In genomic region chr20:49758781-49759180, GRCh38 we compare ENCODE assay signal across 31 cellular contexts. TPM values are rescaled to one million over a fixed set of nuclear protein-coding genes. Genes with fewer than 3 reads are reported as not detected.
A peak's percentile ranks its signal among the peaks of the same experiment; 100 is the strongest.
DNase-seq lines count a peak whose midpoint lies in the region; ATAC-seq, FAIRE-seq and TF ChIP-seq lines count a peak whose summit lies in the region.
"Had no signal": no experiment of that assay in that cellular context is flagged by ENCODE, and none has a peak within 500 bp of the region (broad histone marks: within the 10 kb centered on the region; RNA-seq: fewer than 3 reads in every experiment).

No MANE protein-coding gene starts in this region.

- intact Hi-C loops in left cardiac atrium (cut with DNase I) = no loop called here

- no peaks in the 10 kb centered on the region for H3K27me3 Mint-ChIP-seq in WTC11 (ENCODE audit: low read depth)

- H3K4me3 ChIP-seq in foreskin fibroblast (ENCODE audit: low read depth in 1 of 2, low read length in 2 of 2) = no peak overlapping the region
- H3K4me3 ChIP-seq: coronary artery, heart right ventricle, SK-N-MC, vagina had no signal

- POLR2A ChIA-PET in WTC11 (lab: Charles Lee) = interaction anchor here (0.6 to 0.7 kb wide), 2 partner anchors 41 to 120 kb away, joined by 3 read pairs; no protein-coding TSS in a partner anchor

- no peaks in the 10 kb centered on the region for H3K36me3 Mint-ChIP-seq in WTC11

- FAIRE-seq in HTR-8/SVneo (lab: Jason Lieb, UNC) = peak; percentile 59
- FAIRE-seq: TTC549 had no signal

- no peaks in the 10 kb centered on the region for H3K9me3 Mint-ChIP-seq in WTC11
- H3K9me3 Mint-ChIP-seq: activated CD4-positive, alpha-beta memory T cell treated with anti-CD3 and anti-CD28 coated beads, Interleukin-2, amount 10 ng/mL, durations not matched to agents 7 days and 5 days; activated T-helper 2 cell treated with anti-CD3 and anti-CD28 coated beads, Interferon-gamma antibody, Interleukin-2, Interleukin-4, amounts not matched to agents 10 μg/mL and 5 μg/mL and 100 μg/mL, durations not matched to agents 14 hours and 24 hours and 36 hours; effector memory CD8-positive, alpha-beta T cell; neural crest cell; T-helper 1 cell treated with Interleukin-12 subunit alpha and Interleukin-12 subunit beta and Interleukin-4 antibody, amounts not matched to agents 30 μg/mL and 1 μg/mL, for 36 hours had no signal

- TF ChIP-seq CTCF in WTC11 (IDR thresholded peaks at IDR 0.05) (no peak), foreskin fibroblast (IDR thresholded peaks at IDR 0.05; ENCODE audit: low read depth, low read length) (no peak)

- CTCF ChIA-PET in WTC11 (lab: Charles Lee) = interaction anchor here (1.1 to 1.5 kb wide), 3 partner anchors 9 to 148 kb away, joined by 3 to 10 read pairs (median 4); no protein-coding TSS in a partner anchor

- DNase-seq in DMS 273 (lab: John Stamatoyannopoulos, UW; ENCODE audit: unreplicated experiment) = peak; percentile 16
- DNase-seq in DMS 273 treated with DMSO at 0.1 percent for 48 hours (lab: John Stamatoyannopoulos, UW) = no peak
- DNase-seq in HTR-8/SVneo (ENCODE audit: insufficient read length, low spot score) = no peak
- peak; percentile 34 for DNase-seq in WTC11 (ENCODE audit: low spot score)
- DNase-seq in middle frontal gyrus (ENCODE audit: extremely low spot score, low spot score) = peak; percentile 12
- no peak for DNase-seq in foreskin fibroblast
- no peak for DNase-seq in left cardiac atrium
- DNase-seq in activated T-cell treated with anti-CD3 and anti-CD28 coated beads, Interleukin-2, amount 50 U/mL, for 1 hour = no peak
- DNase-seq: activated CD4-positive, alpha-beta memory T cell treated with anti-CD3 and anti-CD28 coated beads, Interleukin-2, amount 10 ng/mL, durations not matched to agents 7 days and 5 days; activated CD4-positive, CD25-positive, alpha-beta regulatory T cell treated with anti-CD3 and anti-CD28 coated beads, Interleukin-2, amount 50 U/mL, for 72 hours; activated CD8-positive, alpha-beta memory T cell treated with anti-CD3 and anti-CD28 coated beads, Interleukin-2, amount 50 U/mL, for 48 hours; CD4-positive, alpha-beta T cell; effector memory CD8-positive, alpha-beta T cell; foreskin keratinocyte; HCEC 1CT; heart right ventricle; Kasumi-1; left colon; MV-4-11; NCI-H1694; NCI-H2227 treated with DMSO at 0.1 percent for 48 hours; OCI-M1; stimulated activated naive CD4-positive, alpha-beta T cell treated with Interleukin-2 at 50 U/mL for 16 hours had no signal

- H3K4me1 Mint-ChIP-seq in WTC11 = peaks cover 36% of the 10 kb centered on the region
- H3K4me1 Mint-ChIP-seq: activated CD4-positive, alpha-beta memory T cell treated with anti-CD3 and anti-CD28 coated beads, Interleukin-2, amount 10 ng/mL, durations not matched to agents 7 days and 5 days had no signal

- ATAC-seq in WTC11 (peak; percentile 76), left cardiac atrium (no peak)
- ATAC-seq: effector memory CD8-positive, alpha-beta T cell; foreskin keratinocyte; heart right ventricle; left colon had no signal

- H3K27ac Mint-ChIP-seq in WTC11 = peak overlapping the region; percentile 20
- H3K27ac Mint-ChIP-seq: activated CD4-positive, alpha-beta memory T cell treated with anti-CD3 and anti-CD28 coated beads, Interleukin-2, amount 10 ng/mL, durations not matched to agents 7 days and 5 days; activated naive CD8-positive, alpha-beta T cell; activated T-helper 2 cell treated with anti-CD3 and anti-CD28 coated beads, Interferon-gamma antibody, Interleukin-2, Interleukin-4, amounts not matched to agents 10 μg/mL and 5 μg/mL and 100 μg/mL, durations not matched to agents 14 hours and 24 hours and 36 hours; CD4-positive, alpha-beta T cell; effector memory CD8-positive, alpha-beta T cell; T-helper 1 cell treated with Interleukin-12 subunit alpha and Interleukin-12 subunit beta and Interleukin-4 antibody, amounts not matched to agents 30 μg/mL and 1 μg/mL, for 36 hours had no signal

- no peak overlapping the region for H3K4me3 Mint-ChIP-seq in WTC11
- H3K4me3 Mint-ChIP-seq: activated CD4-positive, alpha-beta memory T cell treated with anti-CD3 and anti-CD28 coated beads, Interleukin-2, amount 10 ng/mL, durations not matched to agents 7 days and 5 days; activated naive CD8-positive, alpha-beta T cell; CD4-positive, alpha-beta T cell; effector memory CD8-positive, alpha-beta T cell; neural crest cell; T-helper 1 cell treated with Interleukin-12 subunit alpha and Interleukin-12 subunit beta and Interleukin-4 antibody, amounts not matched to agents 30 μg/mL and 1 μg/mL, for 36 hours had no signal

TF ChIP-seq in WTC11, 78 proteins besides CTCF, POLR2A, EP300 and RAD21:
- TF ChIP-seq MXD4 (CRISPR knock-in tag; IDR thresholded peaks at IDR 0.05; ENCODE audit: borderline replicate concordance) (no peak), ZNF423 (CRISPR knock-in tag; IDR thresholded peaks at IDR 0.05) (peak; percentile 54; the same call in 1 of the 2 replicates), IRF2 (CRISPR knock-in tag; IDR thresholded peaks at IDR 0.05; ENCODE audit: borderline replicate concordance, low read depth) (no peak)
TF ChIP-seq in WTC11: peak in this region for 1.

RNA-seq across cellular contexts. Expression of gene B4GALT5, which starts 45.1 kb away (rescaled TPM):
- total RNA-seq in WTC11 (2021) (62.4 to 71.5 TPM (median 69.4 TPM) in 3 replicates), left cardiac atrium (10 to 100 TPM; 24.1 to 32.6 TPM)

RNA-seq across cellular contexts. Expression of gene SLC9A8, which starts 53.8 kb away (rescaled TPM):
- total RNA-seq in WTC11 (2021) (6.3 to 6.5 TPM (median 6.5 TPM) in 3 replicates), left cardiac atrium (1 to 10 TPM; 6.4 to 6.5 TPM)

Comparison
In these comparisons a context has a peak if more than half of its experiments do, and no peak if none do; other contexts are left out.
1. DNase-seq: peak in DMS 273 (single experiment), WTC11 (single experiment) and middle frontal gyrus (single experiment); none in DMS 273 treated with DMSO at 0.1 percent for 48 hours (single experiment), HTR-8/SVneo (single experiment), foreskin fibroblast (0 of 2), left cardiac atrium (single experiment) and activated T-cell treated with anti-CD3 and anti-CD28 coated beads, Interleukin-2, amount 50 U/mL, for 1 hour (single experiment).